In the genomic region with DNA sequence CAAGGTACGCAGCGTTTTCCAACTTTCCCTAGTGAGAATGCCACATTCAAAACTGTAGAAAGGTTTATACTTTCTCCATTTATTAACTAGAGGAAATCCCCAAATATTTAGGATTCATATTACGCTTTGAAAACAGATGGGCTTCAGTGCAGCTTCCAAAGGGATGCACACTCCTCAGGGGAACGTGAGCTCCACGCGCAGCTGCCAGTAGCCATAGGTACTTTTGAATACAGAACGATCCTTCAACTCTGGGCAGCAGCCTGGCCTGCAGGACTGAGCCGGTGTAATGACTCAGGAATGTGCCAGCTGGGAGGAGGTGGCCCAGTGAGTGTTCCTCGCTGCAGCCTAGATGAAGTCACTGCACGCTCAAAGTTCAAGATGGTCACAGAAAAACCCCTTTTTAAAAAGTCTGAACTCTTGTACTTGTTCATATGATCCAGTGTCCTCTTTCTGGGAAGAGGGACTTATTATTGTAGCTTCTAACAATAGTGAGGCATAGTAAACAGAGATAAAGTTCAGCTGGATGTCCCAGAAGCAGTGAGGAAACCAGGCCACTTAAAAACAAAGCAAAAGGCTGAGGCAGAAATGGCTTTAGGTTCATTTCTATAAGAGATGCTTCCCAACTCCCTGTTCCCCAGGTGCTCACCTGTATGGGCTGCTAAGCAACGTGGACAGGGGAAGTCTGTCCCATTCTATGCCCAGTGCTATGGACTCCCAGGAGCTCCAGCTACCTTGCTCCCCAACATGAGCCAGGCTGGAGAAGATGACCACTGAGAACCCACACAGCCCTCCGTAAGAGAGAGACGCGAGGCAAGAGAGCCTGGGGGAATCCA, we compare ENCODE assay signal across 10 cellular contexts.
DNase-seq lines count a peak whose midpoint lies in the region; ATAC-seq and TF ChIP-seq lines count a peak whose summit lies in the region.
"Had no signal": no experiment of that assay in that cellular context is flagged by ENCODE, and none has a peak within 500 bp of the region (broad histone marks: within the 10 kb centered on the region; RNA-seq: fewer than 3 reads in every experiment).

No MANE protein-coding gene starts in this region.

- no peak overlapping the region for H3K9ac ChIP-seq in HUES48 (ENCODE audit: low read depth, low read length)

- H3K36me3 ChIP-seq in HUES48 (ENCODE audit: control insufficient read depth, insufficient read depth, low read length) (no peaks in the 10 kb centered on the region), breast epithelium (no peaks in the 10 kb centered on the region), thymus (ENCODE audit: control insufficient read depth, insufficient read depth) (no peaks in the 10 kb centered on the region), A673 (ENCODE audit: insufficient read depth, low read length, poor library complexity, severe bottlenecking) (no peaks in the 10 kb centered on the region)
- H3K36me3 ChIP-seq: neutrophil had no signal

- 79% methylated on average over 14 of the region's 14 CpGs for WGBS in thymus

- intact Hi-C loops in breast epithelium (cut with DNase I; ENCODE audit: low total_unique reads) (no loop called here), A673 (cut with micrococcal nuclease; ENCODE audit: unreplicated experiment) (no loop called here)

- no TSS peak for BruUV-seq in A673 (replicated peaks; lab: Mats Ljungman, UMichigan)

- no peak for TF ChIP-seq POLR2A in breast epithelium (IDR thresholded peaks at IDR 0.05)

- no peaks in the 10 kb centered on the region for H3K4me1 ChIP-seq in HUES48 (ENCODE audit: control insufficient read depth, insufficient read depth, low read length)
- H3K4me1 ChIP-seq in breast epithelium, result peaks cover 0 to 11% of the 10 kb centered on the region in 2 donors
- H3K4me1 ChIP-seq in thymus (ENCODE audit: control insufficient read depth, insufficient read depth, low read length), result peaks cover 3% of the 10 kb centered on the region
- H3K4me1 ChIP-seq in A673 (ENCODE audit: insufficient read depth, low read length, poor library complexity, severe bottlenecking), result no peaks in the 10 kb centered on the region

- H3K27me3 ChIP-seq in HUES48 (ENCODE audit: control insufficient read depth, insufficient read depth, low read length), result no peaks in the 10 kb centered on the region
- H3K27me3 ChIP-seq in breast epithelium, result no peaks in the 10 kb centered on the region
- H3K27me3 ChIP-seq in thymus (ENCODE audit: control insufficient read depth, insufficient read depth), result no peaks in the 10 kb centered on the region
- no peaks in the 10 kb centered on the region for H3K27me3 ChIP-seq in A673 (replicated peaks; ENCODE audit: insufficient read depth, low read depth, low read length, poor library complexity)
- H3K27me3 ChIP-seq: neutrophil had no signal

- ATAC-seq in HG03354 (IDR thresholded peaks at IDR 0.05; ENCODE audit: poor library complexity, severe bottlenecking, unreplicated experiment) (no peak), HG02610 (IDR thresholded peaks at IDR 0.05; ENCODE audit: unreplicated experiment) (no peak)

- CTCF ChIA-PET in A673 (lab: Charles Lee), result no interaction called here

- POLR2A ChIA-PET in A673 (lab: Charles Lee; ENCODE audit: low non-redundant PET), result no interaction called here

- H3K4me3 ChIP-seq in HUES48 (ENCODE audit: low read depth, low read length) (no peak overlapping the region), breast epithelium (no peak overlapping the region), thymus (ENCODE audit: low read length) (no peak overlapping the region), A673 (ENCODE audit: low read depth, low read length, poor library complexity, severe bottlenecking) (no peak overlapping the region)

- H3K9me3 ChIP-seq in HUES48 (ENCODE audit: control insufficient read depth, insufficient read depth, low read length) (no peaks in the 10 kb centered on the region), breast epithelium (no peaks in the 10 kb centered on the region), thymus (ENCODE audit: control insufficient read depth) (no peaks in the 10 kb centered on the region), A673 (ENCODE audit: low read depth, low read length, poor library complexity, severe bottlenecking) (no peaks in the 10 kb centered on the region)
- H3K9me3 ChIP-seq: neutrophil had no signal

- TF ChIP-seq CTCF in breast epithelium (IDR thresholded peaks at IDR 0.05), result no peak
- TF ChIP-seq CTCF in A673 (conservative IDR thresholded peaks at IDR 0.05; ENCODE audit: low read depth, low read length), result no peak

- H3K27ac ChIP-seq in HUES48 (ENCODE audit: low read depth, low read length) (peak overlapping the region; percentile 16), breast epithelium (peak overlapping the region; percentile 75 to 83), thymus (ENCODE audit: low read depth) (peak overlapping the region; percentile 53), A673 (ENCODE audit: low read depth, low read length, poor library complexity, severe bottlenecking) (no peak overlapping the region)
- H3K27ac ChIP-seq: neutrophil had no signal

- peak in 1 of 2 donors; percentile 67 for DNase-seq in breast epithelium (ENCODE audit: low spot score in 2 of 2)
- DNase-seq in kidney tubule cell (ENCODE audit: low spot score), result peak; percentile 93
- DNase-seq in A673 (ENCODE audit: low spot score), result no peak
- no peak for DNase-seq in NCI-H187 treated with DMSO at 0.1 percent for 48 hours (lab: John Stamatoyannopoulos, UW)
- DNase-seq: NCI-H1105 treated with DMSO at 0.1 percent for 48 hours had no signal
